1 cellular context compared by ENCODE assay signal in genomic region chr6:14873132-14873531, GRCh38.
TF ChIP-seq lines count a peak whose summit lies in the region.

No MANE protein-coding gene starts in this region.

TF ChIP-seq in GM23338, 12 proteins besides CTCF, POLR2A, EP300 and RAD21 (continued from another document):
- TF ChIP-seq REST (IDR thresholded peaks at IDR 0.05; ENCODE audit: unreplicated experiment) (no peak), ETS1 (IDR thresholded peaks at IDR 0.05) (no peak), ZNF331 (CRISPR knock-in tag; IDR thresholded peaks at IDR 0.05; ENCODE audit: low read depth) (no peak), EZH2 (IDR thresholded peaks at IDR 0.05; ENCODE audit: low read depth, unreplicated experiment) (no peak), ZNF114 (CRISPR knock-in tag; IDR thresholded peaks at IDR 0.05) (no peak), EZH2phosphoT487 (IDR thresholded peaks at IDR 0.05; ENCODE audit: unreplicated experiment) (no peak), ZNF462 (CRISPR knock-in tag; IDR thresholded peaks at IDR 0.05) (no peak), POLR2AphosphoS5 (IDR thresholded peaks at IDR 0.05; ENCODE audit: low read depth) (no peak), NANOG (IDR thresholded peaks at IDR 0.05; ENCODE audit: borderline replicate concordance) (no peak), CREB1 (CRISPR knock-in tag; IDR thresholded peaks at IDR 0.05; ENCODE audit: low read depth) (no peak), STAT1 (IDR thresholded peaks at IDR 0.05; ENCODE audit: unreplicated experiment) (no peak)
